ENCODE assay signal across 29 cellular contexts in the genomic region with DNA sequence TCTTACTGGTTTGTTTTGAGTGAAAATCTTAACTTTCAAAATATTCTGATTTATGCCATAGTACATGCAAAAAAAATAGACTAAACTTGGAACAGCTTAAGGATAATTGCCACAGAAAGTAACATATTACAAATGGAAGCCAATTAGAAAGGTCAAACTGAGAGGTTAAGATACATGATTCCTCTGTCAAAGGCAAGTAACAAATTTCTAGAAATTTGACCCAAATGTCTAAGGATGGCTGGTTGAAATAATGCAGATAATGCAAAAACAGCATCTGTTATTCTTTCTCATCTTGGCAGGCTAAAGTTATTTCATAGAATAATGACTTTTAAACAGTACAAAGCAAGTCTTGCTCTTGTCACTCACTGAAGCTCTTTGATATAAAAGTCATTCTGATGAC. TPM values are rescaled to one million over a fixed set of nuclear protein-coding genes. Genes with fewer than 3 reads are reported as not detected.
"Had no signal": no experiment of that assay in that cellular context is flagged by ENCODE, and none has a peak within 500 bp of the region (broad histone marks: within the 10 kb centered on the region; RNA-seq: fewer than 3 reads in every experiment).

No MANE protein-coding gene starts in this region.

- H3K9me3 ChIP-seq: esophagus squamous epithelium, heart right ventricle, left lung, mucosa of descending colon, pancreas, right lobe of liver, thoracic aorta, tibial nerve, upper lobe of right lung, uterus had no signal

- DNase-seq: cortex of kidney; effector memory CD8-positive, alpha-beta T cell; erythroblast; esophagus squamous epithelium; foreskin melanocyte; glutamatergic neuron; heart right ventricle; hippocampal formation; left cardiac atrium; left lung; mesenchymal stem cell; mucosa of descending colon; naive thymus-derived CD4-positive, alpha-beta T cell; nucleus accumbens; pancreas; right lobe of liver; small intestine; stimulated activated CD4-positive, alpha-beta T cell treated with anti-CD3 and anti-CD28 coated beads, Interleukin-15, amount 100 ng/mL, for 24 hours; stimulated activated CD4-positive, alpha-beta T cell treated with anti-CD3 and anti-CD28 coated beads, Interleukin-2, amount 100 ng/mL, for 48 hours; stimulated activated naive B cell treated with anti-CD40 and anti-IgM and Interleukin-4, amounts not matched to agents 10 μg/mL and 1 μg/mL and 100 μg/mL, for 72 hours; upper lobe of right lung; uterus had no signal

- H3K4me1 ChIP-seq: esophagus squamous epithelium, heart right ventricle, left lung, pancreas, right lobe of liver, tibial nerve, upper lobe of right lung, uterus had no signal

- ATAC-seq: effector memory CD8-positive, alpha-beta T cell; heart right ventricle; left cardiac atrium; left lung; mucosa of descending colon; naive thymus-derived CD4-positive, alpha-beta T cell; pancreas; right lobe of liver; stimulated activated naive B cell treated with anti-CD40 and anti-IgM and Interleukin-4, amounts not matched to agents 10 μg/mL and 1 μg/mL and 100 μg/mL, for 72 hours; upper lobe of right lung had no signal

- H3K4me3 ChIP-seq: esophagus squamous epithelium, heart right ventricle, left lung, mucosa of descending colon, pancreas, right lobe of liver, thoracic aorta, tibial nerve, upper lobe of right lung, uterus had no signal

- H3K36me3 ChIP-seq: esophagus squamous epithelium, heart right ventricle, left lung, pancreas, right lobe of liver, thoracic aorta, tibial nerve, upper lobe of right lung, uterus had no signal

- H3K27me3 ChIP-seq: tibial nerve, upper lobe of right lung, uterus had no signal

- H3K27ac ChIP-seq: esophagus squamous epithelium, heart right ventricle, left lung, pancreas, right lobe of liver, thoracic aorta, tibial nerve, upper lobe of right lung, uterus had no signal

RNA-seq across cellular contexts. Expression of a gene that starts 10.5 kb away (rescaled TPM):
- total RNA-seq: esophagus squamous epithelium, left cardiac atrium, lung microvascular endothelial cell, pancreas, posterior vena cava, right lobe of liver, thoracic aorta, upper lobe of right lung had no signal
- polyA plus RNA-seq: naive thymus-derived CD4-positive, alpha-beta T cell; pancreas had no signal

RNA-seq across cellular contexts. Expression of a gene that starts 58.6 kb away (rescaled TPM):
- total RNA-seq: dermis microvascular lymphatic vessel endothelial cell; esophagus squamous epithelium; kidney epithelial cell; left cardiac atrium; lower leg skin; lung microvascular endothelial cell; mucosa of descending colon; naive thymus-derived CD4-positive, alpha-beta T cell; pancreas; posterior vena cava; right lobe of liver; thoracic aorta; upper lobe of right lung had no signal
- polyA plus RNA-seq: heart right ventricle; naive thymus-derived CD4-positive, alpha-beta T cell; small intestine had no signal
